Comparison of ENCODE assay signal across 34 cellular contexts in genomic region chr3:68874551-68875348, GRCh38. TPM values are rescaled to one million over a fixed set of nuclear protein-coding genes. Genes with fewer than 3 reads are reported as not detected.
DNase-seq lines count a peak whose midpoint lies in the region; ATAC-seq and TF ChIP-seq lines count a peak whose summit lies in the region.
"Had no signal": no experiment of that assay in that cellular context is flagged by ENCODE, and none has a peak within 500 bp of the region (broad histone marks: within the 10 kb centered on the region; RNA-seq: fewer than 3 reads in every experiment).

No MANE protein-coding gene starts in this region.

- H3K4me2 ChIP-seq in H9 (ENCODE audit: insufficient read depth, insufficient read length, low read length) = no peak overlapping the region
- H3K4me2 ChIP-seq: GM23338, neural progenitor cell had no signal

- H3K9me3 ChIP-seq in H9 (ENCODE audit: control insufficient read depth, low read depth, low read length) = no peaks in the 10 kb centered on the region
- H3K9me3 ChIP-seq in spleen = peaks cover 0 to 13% (median 10%) of the 10 kb centered on the region in 8 donors
- H3K9me3 ChIP-seq: body of pancreas, esophagus squamous epithelium, vagina had no signal

- H3K56ac ChIP-seq in H9 (ENCODE audit: insufficient read length, low read depth, low read length) = no peak overlapping the region

- H3K27me3 Mint-ChIP-seq in H9 (ENCODE audit: low read depth) = no peaks in the 10 kb centered on the region

- no peak overlapping the region for H4K5ac ChIP-seq in H9 (ENCODE audit: insufficient read length, low read depth, low read length)

- H2BK12ac ChIP-seq in H9 (ENCODE audit: insufficient read length, low read depth, low read length) = no peak overlapping the region

- no peak overlapping the region for H4K91ac ChIP-seq in H9 (ENCODE audit: insufficient read length, low read depth, low read length)

- no peak overlapping the region for H2BK15ac ChIP-seq in H9 (ENCODE audit: low read depth, low read length)

- no peaks in the 10 kb centered on the region for H4K20me1 ChIP-seq in H9 (ENCODE audit: control insufficient read depth, insufficient read depth, insufficient read length)

- H3K79me2 ChIP-seq in H9 (ENCODE audit: insufficient read depth, low read length) = no peaks in the 10 kb centered on the region

- TF ChIP-seq POLR2A in spleen (IDR thresholded peaks at IDR 0.05) = no peak

- H3K18ac ChIP-seq in H9 (ENCODE audit: insufficient read length, low read depth, low read length) = no peak overlapping the region

- TF ChIP-seq CTCF in H9 (conservative IDR thresholded peaks at IDR 0.05) = no peak
- TF ChIP-seq CTCF in spleen (IDR thresholded peaks at IDR 0.05 in 8 of 11, conservative IDR thresholded peaks at IDR 0.05 in 3 of 11) = no peak

- H3K36me3 ChIP-seq in spleen = no peaks in the 10 kb centered on the region
- H3K36me3 ChIP-seq: esophagus squamous epithelium, gastrocnemius medialis, neural progenitor cell, sigmoid colon, vagina had no signal

- H3K27ac Mint-ChIP-seq in H9 = no peak overlapping the region
- H3K27ac Mint-ChIP-seq: CD4-positive, alpha-beta memory T cell; GM23338; neural progenitor cell; T-helper 2 cell treated with Interferon-gamma antibody and Interleukin-4, amounts not matched to agents 5 μg/mL and 100 μg/mL, for 36 hours had no signal

- H3K27me3 ChIP-seq in H9 (ENCODE audit: insufficient read depth, low read length) (no peaks in the 10 kb centered on the region), spleen (replicated peaks in 1 of 7) (peaks cover 0 to 9% (median 0%) of the 10 kb centered on the region in 7 donors)
- H3K27me3 ChIP-seq: body of pancreas, esophagus squamous epithelium, gastrocnemius medialis, neural progenitor cell, sigmoid colon, vagina had no signal

- H3K79me1 ChIP-seq in H9 (ENCODE audit: insufficient read depth, low read depth, low read length, poor library complexity, severe bottlenecking) = no peaks in the 10 kb centered on the region

- no peak overlapping the region for H3K23ac ChIP-seq in H9 (ENCODE audit: insufficient read length, low read depth, low read length)

- intact Hi-C loops in spleen (cut with DNase I; ENCODE audit: low total_unique reads) = loop anchor here (5.0 to 10.0 kb wide), 2 partner anchors 1500 to 1762 kb away; no protein-coding TSS in a partner anchor

- H3K4me1 Mint-ChIP-seq in H9 = peaks cover 4 to 8% of the 10 kb centered on the region in 2 experiments; a peak in 2 of 4 replicates
- H3K4me1 Mint-ChIP-seq: CD4-positive, alpha-beta memory T cell had no signal

- no peak for DNase-seq in H9
- DNase-seq in NOMO-1 treated with DMSO at 0.1 percent for 48 hours (lab: John Stamatoyannopoulos, UW; ENCODE audit: unreplicated experiment) = peak; percentile 33
- DNase-seq in pons (ENCODE audit: low spot score) = peak; percentile 24
- DNase-seq in spleen = no peak
- DNase-seq: activated CD4-positive, alpha-beta T cell treated with anti-CD3 and anti-CD28 coated beads, Interleukin-2, amount 50 U/mL, for 4 hours; activated CD8-positive, alpha-beta memory T cell treated with anti-CD3 and anti-CD28 coated beads, Interleukin-2, amount 50 U/mL, for 48 hours; activated effector memory CD4-positive, alpha-beta T cell treated with anti-CD3 and anti-CD28 coated beads, Interleukin-2, amount 50 U/mL, for 16 hours; body of pancreas; CD4-positive, alpha-beta memory T cell; DMS153; effector memory CD4-positive, alpha-beta T cell; esophagus squamous epithelium; gastrocnemius medialis; GDM1; hypothalamus; NCI-H1048; NCI-H1930; NCI-H226; NCI-H774; sigmoid colon; stimulated activated CD8-positive, alpha-beta memory T cell treated with anti-CD3 and anti-CD28 coated beads, Interleukin-4, amount 100 ng/mL, for 48 hours; substantia nigra had no signal

- peaks cover 2 to 8% (median 5%) of the 10 kb centered on the region in 3 experiments; a peak in 6 of 7 replicates for H3K36me3 Mint-ChIP-seq in H9 (ENCODE audit: insufficient read depth in 1 of 3, low read depth in 3 of 3)
- H3K36me3 Mint-ChIP-seq: CD4-positive, alpha-beta memory T cell; neural progenitor cell had no signal

- no peaks in the 10 kb centered on the region for H3K23me2 ChIP-seq in H9 (ENCODE audit: insufficient read length, low read depth, low read length, poor library complexity, severe bottlenecking)

- H2AK5ac ChIP-seq in H9 (ENCODE audit: insufficient read length, low read length) = peak overlapping the region; percentile 62

- no CpG with 5 or more reads among the region's 5 CpGs for WGBS in H9 (ENCODE audit: extremely low coverage, insufficient read length, low lambda C conversion rate)
- WGBS in spleen, 5 donors = 59 to 67% (median 62%) methylated on average over 5 of the region's 5 CpGs

- H3K9ac ChIP-seq in H9 (ENCODE audit: extremely low read depth, insufficient read length, low read length) = no peak overlapping the region
- H3K9ac ChIP-seq: neural progenitor cell had no signal

- H3K4me1 ChIP-seq in H9 (ENCODE audit: insufficient read depth, low read length) (no peaks in the 10 kb centered on the region), spleen (no peaks in the 10 kb centered on the region)
- H3K4me1 ChIP-seq: body of pancreas, esophagus squamous epithelium, gastrocnemius medialis, neural progenitor cell, vagina had no signal

- no peak overlapping the region for H3T11ph ChIP-seq in H9 (ENCODE audit: low read length)

- no peak overlapping the region for H3K14ac ChIP-seq in H9 (ENCODE audit: insufficient read depth, low read length)

- peaks cover 10 to 11% of the 10 kb centered on the region in 2 experiments; a peak in 4 of 5 replicates for H3K9me3 Mint-ChIP-seq in H9
- H3K9me3 Mint-ChIP-seq: T-helper 2 cell treated with Interferon-gamma antibody and Interleukin-4, amounts not matched to agents 5 μg/mL and 100 μg/mL, for 36 hours had no signal

- H3K4me3 ChIP-seq in spleen = no peak overlapping the region
- H3K4me3 ChIP-seq: body of pancreas, esophagus squamous epithelium, gastrocnemius medialis, GM23338, K562, lung, neural progenitor cell, sigmoid colon, SK-N-MC, vagina had no signal

- no peak overlapping the region for H2BK120ac ChIP-seq in H9 (ENCODE audit: low read depth, low read length, poor library complexity, severe bottlenecking)

- H3K4ac ChIP-seq in H9 (ENCODE audit: low read depth, low read length) = no peak overlapping the region

- no peak overlapping the region for H3K27ac ChIP-seq in H9 (ENCODE audit: insufficient read length, low read depth, low read length)
- H3K27ac ChIP-seq in spleen = no peak overlapping the region
- H3K27ac ChIP-seq: body of pancreas, esophagus squamous epithelium, gastrocnemius medialis, neural progenitor cell, sigmoid colon, SK-N-MC, vagina had no signal

- no peak overlapping the region for H2AFZ ChIP-seq in H9 (ENCODE audit: low read length)
- H2AFZ ChIP-seq: GM23338, neural progenitor cell had no signal

- H2BK5ac ChIP-seq in H9 (ENCODE audit: insufficient read length, low read length) = no peak overlapping the region

- no peak overlapping the region for H4K8ac ChIP-seq in H9 (replicated peaks; ENCODE audit: insufficient read length, low read depth, low read length)

- H3K4me3 Mint-ChIP-seq in H9 = no peak overlapping the region
- H3K4me3 Mint-ChIP-seq: CD4-positive, alpha-beta memory T cell; GM23338; neural progenitor cell; T-helper 2 cell treated with Interferon-gamma antibody and Interleukin-4, amounts not matched to agents 5 μg/mL and 100 μg/mL, for 36 hours had no signal

- ATAC-seq in GM18858 (IDR thresholded peaks at IDR 0.05; ENCODE audit: unreplicated experiment) (peak; percentile 50), esophagus mucosa (no peak), HG02759 (IDR thresholded peaks at IDR 0.05; ENCODE audit: unreplicated experiment) (no peak)
- ATAC-seq: body of pancreas, gastrocnemius medialis, GM23338, K562, Panc1 had no signal

- H2BK20ac ChIP-seq in H9 (ENCODE audit: low read depth, low read length, poor library complexity, severe bottlenecking) = no peak overlapping the region

RNA-seq across cellular contexts. Expression of gene TAFA4, which starts 57.6 kb away (rescaled TPM):
- total RNA-seq in H9 (2021) = 2.3 and 3.0 TPM in 2 replicates
- not detected for total RNA-seq in esophagus mucosa
- total RNA-seq in spleen = under 1 TPM in 1 of 7 donors, not detected in 6; 0.22 TPM
- polyA plus RNA-seq in spleen = under 1 TPM in 1 of 3 donors, not detected in 2; 0.02 TPM
- total RNA-seq: CD4-positive, alpha-beta memory T cell; K562; lung; posterior vena cava had no signal
- polyA plus RNA-seq: CD4-positive, alpha-beta memory T cell; K562 had no signal

Comparison
In these comparisons a context has a peak if more than half of its experiments do, and no peak if none do; other contexts are left out.
1. DNase-seq: peak in NOMO-1 treated with DMSO at 0.1 percent for 48 hours (single experiment) and pons (single experiment); none in H9 (single experiment) and spleen (single experiment).